7 cellular contexts compared by ENCODE assay signal in the genomic region with DNA sequence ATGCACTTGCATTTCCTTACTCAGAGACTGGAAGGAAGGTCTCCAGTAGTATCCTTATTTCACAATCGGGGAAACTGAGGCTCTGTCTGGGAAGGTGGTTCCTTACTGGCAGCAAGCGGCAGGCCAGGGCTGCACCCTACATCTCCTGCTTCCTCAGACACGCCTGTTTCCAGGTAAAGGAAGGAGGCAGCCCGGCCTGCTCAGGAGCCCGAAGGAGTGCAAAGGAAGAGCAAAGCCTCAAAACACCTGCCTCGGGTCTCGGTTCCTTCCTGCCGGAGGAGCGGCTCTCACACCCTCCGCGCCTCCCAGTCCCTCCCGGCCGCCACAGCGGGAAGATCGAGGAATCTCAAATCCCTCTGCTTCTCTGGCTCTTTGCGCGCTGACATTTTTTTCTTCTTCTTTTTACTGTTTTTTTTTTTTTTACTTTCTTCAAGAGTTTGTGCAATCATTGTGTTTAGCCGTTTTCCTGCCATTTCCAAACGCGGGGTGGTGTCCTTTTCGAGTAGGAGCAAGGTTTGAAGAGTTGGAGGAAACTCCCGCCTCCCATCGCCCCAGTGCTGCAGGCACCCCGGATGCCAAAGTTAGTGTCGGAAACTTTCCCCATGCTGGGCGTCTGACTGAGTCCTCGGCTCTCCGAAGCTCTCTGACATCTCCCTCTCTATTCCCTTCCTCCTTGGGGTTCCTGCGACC. TPM values are rescaled to one million over a fixed set of nuclear protein-coding genes. Genes with fewer than 3 reads are reported as not detected.
DNase-seq lines count a peak whose midpoint lies in the region; ATAC-seq and TF ChIP-seq lines count a peak whose summit lies in the region.

No MANE protein-coding gene starts in this region.

- H3K9me3 Mint-ChIP-seq in activated naive CD8-positive, alpha-beta T cell treated with anti-CD3 and anti-CD28 coated beads, Interleukin-2, amount 50 U/mL, for 24 hours, result peaks cover 9% of the 10 kb centered on the region

- intact Hi-C loops in right cardiac atrium (cut with DNase I) (loop anchor here in 1 of 4 donors (5.0 kb wide), 1 partner anchor 36 kb away; no protein-coding TSS in a partner anchor), gastrocnemius medialis (cut with DNase I; ENCODE audit: low total_unique reads) (loop anchor here (2.0 kb wide), 1 partner anchor 36 kb away; no protein-coding TSS in a partner anchor)

- peaks cover 61% of the 10 kb centered on the region for H3K27me3 Mint-ChIP-seq in activated naive CD8-positive, alpha-beta T cell treated with anti-CD3 and anti-CD28 coated beads, Interleukin-2, amount 50 U/mL, for 24 hours

- TF ChIP-seq POLR2A in gastrocnemius medialis (IDR thresholded peaks at IDR 0.05) (no peak), erythroblast (IDR thresholded peaks at IDR 0.05; ENCODE audit: low read length) (no peak)

- H3K4me1 ChIP-seq in HUES64 (ENCODE audit: insufficient read depth, low read length) (peaks cover 4% of the 10 kb centered on the region; the same call in 1 of the 2 replicates), right cardiac atrium (ENCODE audit: control insufficient read depth, insufficient read depth, low read length) (peaks cover 2% of the 10 kb centered on the region), gastrocnemius medialis (peaks cover 9 to 20% of the 10 kb centered on the region in 2 donors)

- H3K27ac Mint-ChIP-seq in activated naive CD8-positive, alpha-beta T cell treated with anti-CD3 and anti-CD28 coated beads, Interleukin-2, amount 50 U/mL, for 24 hours, result no peak overlapping the region

- H3K27ac ChIP-seq in HUES64 (ENCODE audit: low read depth, low read length), result no peak overlapping the region
- H3K27ac ChIP-seq in right cardiac atrium (ENCODE audit: low read length), result peak overlapping the region; percentile 57
- peak overlapping the region; percentile 31 to 77 (median 48) for H3K27ac ChIP-seq in gastrocnemius medialis

- H3K27me3 ChIP-seq in HUES64 (ENCODE audit: insufficient read depth, low read length) (peaks cover 59% of the 10 kb centered on the region), right cardiac atrium (ENCODE audit: control insufficient read depth, insufficient read depth) (no peaks in the 10 kb centered on the region), gastrocnemius medialis (peaks cover 11 to 26% (median 24%) of the 10 kb centered on the region in 3 donors)

- no peaks in the 10 kb centered on the region for H3K36me3 ChIP-seq in HUES64 (ENCODE audit: insufficient read depth, low read length)
- no peaks in the 10 kb centered on the region for H3K36me3 ChIP-seq in gastrocnemius medialis

- peak in 1 of 5 experiments; percentile 23 for TF ChIP-seq CTCF in gastrocnemius medialis (IDR thresholded peaks at IDR 0.05 in 4 of 5, conservative IDR thresholded peaks at IDR 0.05 in 1 of 5)

- in situ Hi-C loops in G401 (cut with HindIII; ENCODE audit: low sequenced_read_pairs), result no loop called here
- in situ Hi-C loops in gastrocnemius medialis (cut with MboI; ENCODE audit: low sequenced_read_pairs in 4 of 4), result no loop called here

- no peak overlapping the region for H3K9ac ChIP-seq in HUES64 (ENCODE audit: low read depth, low read length)

- peak overlapping the region; percentile 65 for H3K4me3 Mint-ChIP-seq in activated naive CD8-positive, alpha-beta T cell treated with anti-CD3 and anti-CD28 coated beads, Interleukin-2, amount 50 U/mL, for 24 hours

- peak; percentile 10 for ATAC-seq in activated naive CD8-positive, alpha-beta T cell treated with anti-CD3 and anti-CD28 coated beads, Interleukin-2, amount 50 U/mL, for 24 hours
- ATAC-seq in right cardiac atrium (peak; percentile 34 to 43), gastrocnemius medialis (peak; percentile 24 to 34)

- peaks cover 3% of the 10 kb centered on the region; the same call in 1 of the 2 replicates for H3K9me3 ChIP-seq in HUES64 (ENCODE audit: insufficient read depth, low read depth, low read length)
- no peaks in the 10 kb centered on the region for H3K9me3 ChIP-seq in right cardiac atrium (ENCODE audit: control insufficient read depth, low read length)
- H3K9me3 ChIP-seq in gastrocnemius medialis, result no peaks in the 10 kb centered on the region

- 5% methylated on average over 29 of the region's 29 CpGs for WGBS in HUES64
- WGBS in right cardiac atrium, result 2% methylated on average over 29 of the region's 29 CpGs

- peaks cover 7% of the 10 kb centered on the region for H3K36me3 Mint-ChIP-seq in activated naive CD8-positive, alpha-beta T cell treated with anti-CD3 and anti-CD28 coated beads, Interleukin-2, amount 50 U/mL, for 24 hours (ENCODE audit: low read depth)

- peaks cover 22% of the 10 kb centered on the region for H3K4me1 Mint-ChIP-seq in activated naive CD8-positive, alpha-beta T cell treated with anti-CD3 and anti-CD28 coated beads, Interleukin-2, amount 50 U/mL, for 24 hours

- H3K4me3 ChIP-seq in HUES64 (ENCODE audit: low read length) (peak overlapping the region; percentile 52), right cardiac atrium (ENCODE audit: low read length) (peak overlapping the region; percentile 59), gastrocnemius medialis (peak overlapping the region; percentile 53 to 69 (median 58))

- DNase-seq in G401 (ENCODE audit: low spot score) (peak; percentile 4), right cardiac atrium (peak; percentile 60 to 81 (median 81)), gastrocnemius medialis (peak; percentile 14 to 41), erythroblast (lab: John Stamatoyannopoulos, UW) (no peak), cerebellar nuclear complex (lab: John Stamatoyannopoulos, UW) (no peak)
- DNase-seq in activated naive CD8-positive, alpha-beta T cell treated with anti-CD3 and anti-CD28 coated beads, Interleukin-2, amount 50 U/mL, for 24 hours, result no peak

RNA-seq across cellular contexts. Expression of a gene that starts 1.0 kb away (rescaled TPM):
- total RNA-seq in G401 (2014; rRNA removed; shearing (Covaris generic)), result not detected in 2 replicates
- not detected for polyA plus RNA-seq in HUES64 (2013, experiment 1 of 2)
- polyA plus RNA-seq in HUES64 (2013, experiment 2 of 2), result not detected
- total RNA-seq in right cardiac atrium (10 to 100 TPM; 12.3 to 30.1 (median 22.3) TPM), gastrocnemius medialis (10 to 100 TPM in 1 of 4 donors, 1 to 10 TPM in 3; 1.4 to 11.7 (median 3.5) TPM)
- 42.5 TPM for polyA plus RNA-seq in right cardiac atrium

Comparison
In these comparisons a context has a peak if more than half of its experiments do, and no peak if none do; other contexts are left out.
1. DNase-seq: peak in G401 (single experiment), right cardiac atrium (3 of 3) and gastrocnemius medialis (2 of 2); none in activated naive CD8-positive, alpha-beta T cell treated with anti-CD3 and anti-CD28 coated beads, Interleukin-2, amount 50 U/mL, for 24 hours (single experiment), erythroblast (0 of 2) and cerebellar nuclear complex (0 of 2).
2. Peak in every context shown above with its lines, with median percentiles within 50 percentile points of each other: H3K4me3 ChIP-seq and ATAC-seq.